Comparison of ENCODE assay signal across 10 cellular contexts in the genomic region with DNA sequence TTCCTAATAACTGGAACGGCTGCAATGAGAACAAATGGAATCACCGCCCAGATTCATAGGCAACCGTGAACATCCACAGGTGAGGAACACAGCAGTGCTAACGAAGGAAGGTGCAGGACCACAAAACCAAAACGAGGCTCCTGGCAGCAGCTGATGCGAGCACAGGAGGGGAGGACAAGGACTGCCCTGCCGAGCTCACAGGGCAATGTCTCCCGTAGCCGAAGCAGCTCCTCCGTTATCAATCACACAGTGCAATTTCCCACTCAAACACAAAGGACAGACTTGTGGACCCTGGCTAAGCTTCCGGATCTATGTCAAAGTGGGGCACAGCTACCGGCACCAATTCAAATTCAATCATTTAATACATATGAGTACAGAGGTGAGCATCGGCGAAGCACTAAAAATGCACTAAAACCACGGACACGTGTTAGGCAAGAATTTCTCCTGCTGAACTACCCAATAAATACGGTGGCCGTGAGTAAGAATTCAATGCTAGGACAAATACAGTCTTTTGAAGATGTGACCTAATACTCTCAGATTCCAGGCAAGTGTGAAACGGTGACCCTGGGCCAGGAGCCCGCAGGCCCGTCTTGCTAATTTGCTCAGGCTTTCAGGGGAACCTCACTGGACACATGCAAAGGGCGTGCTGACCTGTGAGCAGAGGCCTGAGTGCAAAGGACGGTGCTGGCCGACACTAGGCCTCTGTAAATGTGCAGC.
DNase-seq lines count a peak whose midpoint lies in the region; ATAC-seq and TF ChIP-seq lines count a peak whose summit lies in the region.
"Had no signal": no experiment of that assay in that cellular context is flagged by ENCODE, and none has a peak within 500 bp of the region (broad histone marks: within the 10 kb centered on the region; RNA-seq: fewer than 3 reads in every experiment).

No MANE protein-coding gene starts in this region.

- H3K4me1 ChIP-seq in HUES64 (ENCODE audit: insufficient read depth, low read length) = peaks cover 37% of the 10 kb centered on the region
- peaks cover 12 to 48% of the 10 kb centered on the region in 2 donors for H3K4me1 ChIP-seq in ascending aorta
- peaks cover 11 to 61% (median 54%) of the 10 kb centered on the region in 4 donors for H3K4me1 ChIP-seq in liver (ENCODE audit: control insufficient read depth in 4 of 4, insufficient read depth in 4 of 4, low read length in 3 of 4)
- peaks cover 47 to 100% (median 92%) of the 10 kb centered on the region in 6 donors for H3K4me1 ChIP-seq in spleen

- TF ChIP-seq RAD21 in liver (IDR thresholded peaks at IDR 0.05) = no peak

- TF ChIP-seq POLR2A in spleen (IDR thresholded peaks at IDR 0.05) = no peak

- ATAC-seq in GM18909 (IDR thresholded peaks at IDR 0.05; ENCODE audit: poor library complexity, unreplicated experiment) = no peak
- ATAC-seq in GM21447 (IDR thresholded peaks at IDR 0.05; ENCODE audit: unreplicated experiment) = no peak

- H3K9ac ChIP-seq in HUES64 (ENCODE audit: low read depth, low read length) (no peak overlapping the region), liver (ENCODE audit: low read depth in 1 of 2, low read length in 2 of 2) (no peak overlapping the region)

- peaks cover 8% of the 10 kb centered on the region; the same call in 1 of the 2 replicates for H3K36me3 ChIP-seq in HUES64 (ENCODE audit: insufficient read depth, low read length)
- no peaks in the 10 kb centered on the region for H3K36me3 ChIP-seq in ascending aorta
- H3K36me3 ChIP-seq in liver (ENCODE audit: control insufficient read depth in 4 of 4, insufficient read depth in 3 of 4, low read depth in 1 of 4, low read length in 3 of 4) = no peaks in the 10 kb centered on the region
- H3K36me3 ChIP-seq in spleen = peaks cover 0 to 7% (median 0%) of the 10 kb centered on the region in 6 donors

- intact Hi-C loops in ascending aorta (cut with DNase I) (loop anchor here (5.0 kb wide), 1 partner anchor 61 kb away; no protein-coding TSS in a partner anchor), spleen (cut with DNase I; ENCODE audit: low total_unique reads) (loop anchor here (10.0 kb wide), 1 partner anchor 58 kb away; no protein-coding TSS in a partner anchor)

- H3K9me3 ChIP-seq in HUES64 (ENCODE audit: insufficient read depth, low read depth, low read length) = no peaks in the 10 kb centered on the region
- H3K9me3 ChIP-seq in ascending aorta = no peaks in the 10 kb centered on the region
- no peaks in the 10 kb centered on the region for H3K9me3 ChIP-seq in liver (ENCODE audit: control insufficient read depth in 4 of 4, low read length in 3 of 4)
- no peaks in the 10 kb centered on the region for H3K9me3 ChIP-seq in spleen

- TF ChIP-seq CTCF in ascending aorta (IDR thresholded peaks at IDR 0.05) (no peak), liver (IDR thresholded peaks at IDR 0.05; ENCODE audit: low read depth, low read length, missing input control) (no peak), spleen (IDR thresholded peaks at IDR 0.05 in 8 of 11, conservative IDR thresholded peaks at IDR 0.05 in 3 of 11) (no peak)

- H3K27ac ChIP-seq in HUES64 (ENCODE audit: low read depth, low read length) = peak overlapping the region; percentile 50; the same call in 1 of the 2 replicates
- H3K27ac ChIP-seq in ascending aorta = peak overlapping the region; percentile 54 to 71
- peak overlapping the region; percentile 54 to 65 for H3K27ac ChIP-seq in liver (ENCODE audit: low read depth in 1 of 2, low read length in 2 of 2)
- peak overlapping the region in 6 of 8 donors; percentile 29 to 85 (median 79) for H3K27ac ChIP-seq in spleen
- H3K27ac ChIP-seq: HL-60 had no signal

- H3K27me3 ChIP-seq in HUES64 (ENCODE audit: insufficient read depth, low read length) (no peaks in the 10 kb centered on the region), ascending aorta (no peaks in the 10 kb centered on the region), liver (ENCODE audit: control insufficient read depth in 4 of 4, insufficient read depth in 4 of 4, low read length in 3 of 4) (no peaks in the 10 kb centered on the region), spleen (replicated peaks in 1 of 7) (no peaks in the 10 kb centered on the region)

- H3K4me3 ChIP-seq in HUES64 (ENCODE audit: low read length) (no peak overlapping the region), ascending aorta (no peak overlapping the region), liver (ENCODE audit: low read depth in 1 of 3, low read length in 3 of 3) (no peak overlapping the region), spleen (no peak overlapping the region)

- WGBS in HUES64 = 80% methylated on average over 24 of the region's 24 CpGs
- WGBS in liver = 42% methylated on average over 24 of the region's 24 CpGs
- WGBS in spleen, 5 donors = 86 to 91% (median 87%) methylated on average over 24 of the region's 24 CpGs

- no peak for DNase-seq in ascending aorta (ENCODE audit: low spot score in 2 of 2)
- no peak for DNase-seq in spleen
- DNase-seq in DMS 273 treated with DMSO at 0.1 percent for 48 hours (lab: John Stamatoyannopoulos, UW) = no peak
- DNase-seq in HuH-7 (ENCODE audit: low spot score) = no peak
- DNase-seq: stimulated activated CD4-positive, alpha-beta T cell treated with anti-CD3 and anti-CD28 coated beads, Interleukin-4, amount 100 ng/mL, for 1 hour had no signal

TF ChIP-seq in liver, 16 proteins besides CTCF, POLR2A, EP300 and RAD21:
- TF ChIP-seq YY1 (IDR thresholded peaks at IDR 0.05) (peak; percentile 33), JUND (IDR thresholded peaks at IDR 0.05) (peak in 1 of 2 donors; percentile 19), RXRA (IDR thresholded peaks at IDR 0.05) (peak; percentile 11 to 75), HNF4A (conservative IDR thresholded peaks at IDR 0.05) (peak; percentile 29 to 84), HNF4G (IDR thresholded peaks at IDR 0.05) (peak; percentile 46), SP1 (IDR thresholded peaks at IDR 0.05) (no peak), NR2F2 (IDR thresholded peaks at IDR 0.05) (no peak), TAF1 (conservative IDR thresholded peaks at IDR 0.05) (no peak)
- TF ChIP-seq, protein P1, sequence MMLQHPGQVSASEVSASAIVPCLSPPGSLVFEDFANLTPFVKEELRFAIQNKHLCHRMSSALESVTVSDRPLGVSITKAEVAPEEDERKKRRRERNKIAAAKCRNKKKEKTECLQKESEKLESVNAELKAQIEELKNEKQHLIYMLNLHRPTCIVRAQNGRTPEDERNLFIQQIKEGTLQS (IDR thresholded peaks at IDR 0.05) = no peak
- TF ChIP-seq, protein P2, sequence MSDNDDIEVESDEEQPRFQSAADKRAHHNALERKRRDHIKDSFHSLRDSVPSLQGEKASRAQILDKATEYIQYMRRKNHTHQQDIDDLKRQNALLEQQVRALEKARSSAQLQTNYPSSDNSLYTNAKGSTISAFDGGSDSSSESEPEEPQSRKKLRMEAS (IDR thresholded peaks at IDR 0.05) = peak; percentile 55
- TF ChIP-seq, protein P3, sequence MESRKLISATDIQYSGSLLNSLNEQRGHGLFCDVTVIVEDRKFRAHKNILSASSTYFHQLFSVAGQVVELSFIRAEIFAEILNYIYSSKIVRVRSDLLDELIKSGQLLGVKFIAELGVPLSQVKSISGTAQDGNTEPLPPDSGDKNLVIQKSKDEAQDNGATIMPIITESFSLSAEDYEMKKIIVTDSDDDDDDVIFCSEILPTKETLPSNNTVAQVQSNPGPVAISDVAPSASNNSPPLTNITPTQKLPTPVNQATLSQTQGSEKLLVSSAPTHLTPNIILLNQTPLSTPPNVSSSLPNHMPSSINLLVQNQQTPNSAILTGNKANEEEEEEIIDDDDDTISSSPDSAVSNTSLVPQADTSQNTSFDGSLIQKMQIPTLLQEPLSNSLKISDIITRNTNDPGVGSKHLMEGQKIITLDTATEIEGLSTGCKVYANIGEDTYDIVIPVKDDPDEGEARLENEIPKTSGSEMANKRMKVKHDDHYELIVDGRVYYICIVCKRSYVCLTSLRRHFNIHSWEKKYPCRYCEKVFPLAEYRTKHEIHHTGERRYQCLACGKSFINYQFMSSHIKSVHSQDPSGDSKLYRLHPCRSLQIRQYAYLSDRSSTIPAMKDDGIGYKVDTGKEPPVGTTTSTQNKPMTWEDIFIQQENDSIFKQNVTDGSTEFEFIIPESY (IDR thresholded peaks at IDR 0.05) = no peak
